ENCODE assay signal across 15 cellular contexts in genomic region chr5:60568646-60569045, GRCh38.
DNase-seq lines count a peak whose midpoint lies in the region; ATAC-seq, FAIRE-seq and TF ChIP-seq lines count a peak whose summit lies in the region.
"Had no signal": no experiment of that assay in that cellular context is flagged by ENCODE, and none has a peak within 500 bp of the region (broad histone marks: within the 10 kb centered on the region; RNA-seq: fewer than 3 reads in every experiment).

No MANE protein-coding gene starts in this region.

- no peaks in the 10 kb centered on the region for H3K4me1 ChIP-seq in HEK293 (ENCODE audit: control insufficient read depth, insufficient read depth, low read length)
- H3K4me1 ChIP-seq in K562 (replicated peaks in 1 of 2; ENCODE audit: control insufficient read depth in 2 of 2, insufficient read depth in 2 of 2, low read length in 2 of 2): no peaks in the 10 kb centered on the region
- no peaks in the 10 kb centered on the region for H3K4me1 ChIP-seq in MM.1S (ENCODE audit: low read length)
- no peaks in the 10 kb centered on the region for H3K4me1 ChIP-seq in kidney (ENCODE audit: control insufficient read depth in 1 of 2, insufficient read depth in 1 of 2, low read depth in 1 of 2, low read length in 2 of 2)
- H3K4me1 ChIP-seq: BLaER1 treated with 17β-estradiol and CSF1 and Interleukin-3, amounts not matched to agents 10 nM and 100 nM had no signal

- 4% methylated on average over 2 of the region's 2 CpGs for WGBS in K562 (ENCODE audit: insufficient coverage, low coverage, missing lambda C conversion rate)

- FAIRE-seq in K562 (lab: Jason Lieb, UNC) (no peak), kidney (lab: Jason Lieb, UNC) (no peak)
- FAIRE-seq: H1 had no signal

- no peak for TF ChIP-seq EP300 in K562 (IDR thresholded peaks at IDR 0.05; ENCODE audit: low read length)

- no peak for TF ChIP-seq POLR2A in K562 (conservative IDR thresholded peaks at IDR 0.05)

- H3K27me3 ChIP-seq in K562 (ENCODE audit: control insufficient read depth in 2 of 2, insufficient read depth in 2 of 2, low read length in 2 of 2) (no peaks in the 10 kb centered on the region), MM.1S (replicated peaks; ENCODE audit: insufficient read depth, low read length) (no peaks in the 10 kb centered on the region)
- H3K27me3 ChIP-seq: BLaER1 treated with 17β-estradiol and CSF1 and Interleukin-3, amounts not matched to agents 10 nM and 100 nM had no signal

- H3K9me3 ChIP-seq in HEK293 (ENCODE audit: control insufficient read depth, insufficient read depth, low read depth, low read length): no peaks in the 10 kb centered on the region
- H3K9me3 ChIP-seq in K562 (replicated peaks; ENCODE audit: control insufficient read depth, insufficient read depth, low read depth, low read length): peaks cover 2% of the 10 kb centered on the region
- 0 out of 2 replicates have a peak, but pooled peaks cover 3% of the 10 kb centered on the region for H3K9me3 ChIP-seq in MM.1S (replicated peaks; ENCODE audit: insufficient read depth, low read length)
- H3K9me3 ChIP-seq in kidney (ENCODE audit: control insufficient read depth in 1 of 2, low read length in 2 of 2): peaks cover 0 to 15% of the 10 kb centered on the region in 2 donors

- H3K9me2 ChIP-seq in MM.1S (replicated peaks; ENCODE audit: insufficient read depth, low read length): no peaks in the 10 kb centered on the region

- in situ Hi-C loops in K562 (cut with MboI): no loop called here

- intact Hi-C loops in K562 (cut with micrococcal nuclease): no loop called here
- intact Hi-C loops in kidney (cut with DNase I): no loop called here

- TF ChIP-seq CTCF in HEK293 (tag by site-specific recombination; IDR thresholded peaks at IDR 0.05) (no peak), K562 (IDR thresholded peaks at IDR 0.05 in 2 of 3, conservative IDR thresholded peaks at IDR 0.05 in 1 of 3; ENCODE audit: insufficient read depth in 2 of 3, low read depth in 1 of 3, low read length in 3 of 3) (no peak), MM.1S (IDR thresholded peaks at IDR 0.05; ENCODE audit: low read length) (no peak), kidney (IDR thresholded peaks at IDR 0.05; ENCODE audit: borderline replicate concordance, extremely low read depth, insufficient read depth) (no peak)

- TF ChIP-seq RAD21 in K562 (CRISPR knock-in tag; conservative IDR thresholded peaks at IDR 0.05 in 1 of 2, IDR thresholded peaks at IDR 0.05 in 1 of 2): no peak

- POLR2A ChIA-PET in HEK293 (lab: Yijun Ruan, JAX) (no interaction called here), K562 (lab: Yijun Ruan, JAX) (interaction anchor here (0.6 kb wide), 1 partner anchor 378 kb away, joined by 4 read pairs; no protein-coding TSS in a partner anchor)

- H3K79me2 ChIP-seq in K562 (ENCODE audit: control insufficient read depth, insufficient read depth, low read length): no peaks in the 10 kb centered on the region
- H3K79me2 ChIP-seq in MM.1S (ENCODE audit: low read length): no peaks in the 10 kb centered on the region

- no peaks in the 10 kb centered on the region for H4K20me1 ChIP-seq in K562 (replicated peaks; ENCODE audit: control insufficient read depth, insufficient read depth, low read length)
- H4K20me1 ChIP-seq in MM.1S (ENCODE audit: insufficient read depth, low read length): no peaks in the 10 kb centered on the region
- H4K20me1 ChIP-seq: BLaER1 treated with 17β-estradiol and CSF1 and Interleukin-3, amounts not matched to agents 10 nM and 100 nM had no signal

- no peak for ATAC-seq in K562

- H3K9ac ChIP-seq in K562 (ENCODE audit: insufficient read depth in 1 of 2, low read depth in 2 of 2, low read length in 2 of 2) (no peak overlapping the region), MM.1S (ENCODE audit: low read length) (no peak overlapping the region), kidney (ENCODE audit: low read length in 2 of 2) (no peak overlapping the region)
- H3K9ac ChIP-seq: BLaER1 treated with 17β-estradiol and CSF1 and Interleukin-3, amounts not matched to agents 10 nM and 100 nM; KMS-11 had no signal

- H3K27ac ChIP-seq in HEK293 (ENCODE audit: extremely low read depth, low read depth, low read length) (no peak overlapping the region), K562 (ENCODE audit: extremely low read depth, low read depth, low read length) (no peak overlapping the region), MM.1S (ENCODE audit: low read length) (no peak overlapping the region), kidney (ENCODE audit: low read depth in 2 of 2, low read length in 2 of 2) (no peak overlapping the region)
- H3K27ac ChIP-seq: BLaER1 treated with 17β-estradiol and CSF1 and Interleukin-3, amounts not matched to agents 10 nM and 100 nM; KMS-11 had no signal

- peak; percentile 17 for DNase-seq in DMS53 (lab: John Stamatoyannopoulos, UW)
- DNase-seq in DMS53 treated with DMSO at 0.1 percent for 48 hours (lab: John Stamatoyannopoulos, UW; ENCODE audit: unreplicated experiment): no peak
- no peak for DNase-seq in K562 (ENCODE audit: extremely low read depth in 1 of 4, low spot score in 3 of 4)
- DNase-seq in MM.1S: no peak
- no peak for DNase-seq in DMS114 treated with DMSO at 0.1 percent for 48 hours (lab: John Stamatoyannopoulos, UW; ENCODE audit: unreplicated experiment)
- no peak for DNase-seq in kidney
- DNase-seq: 8988T; CD8-positive, alpha-beta memory T cell; COR-L47; GDM1; H9 had no signal

- H3K4me2 ChIP-seq in K562 (ENCODE audit: insufficient read depth, low read length) (no peak overlapping the region), MM.1S (ENCODE audit: low read depth, low read length) (no peak overlapping the region)
- H3K4me2 ChIP-seq: BLaER1 treated with 17β-estradiol and CSF1 and Interleukin-3, amounts not matched to agents 10 nM and 100 nM; KMS-11 had no signal

- H3F3A ChIP-seq in MM.1S (ENCODE audit: insufficient read depth, low read length): no peaks in the 10 kb centered on the region

- CTCF ChIA-PET in HEK293 (lab: Yijun Ruan, JAX): no interaction called here
- CTCF ChIA-PET in K562 (lab: Yijun Ruan, JAX; ENCODE audit: low intra/inter-chr PET ratio): no interaction called here

- H3K4me3 ChIP-seq in HEK293 (ENCODE audit: low read depth, low read length) (no peak overlapping the region), K562 (no peak overlapping the region), MM.1S (ENCODE audit: low read length) (no peak overlapping the region), kidney (ENCODE audit: low read length in 2 of 2) (no peak overlapping the region)

- no TSS peak for BruUV-seq in K562 (replicated peaks; lab: Mats Ljungman, UMichigan)

- H2AFZ ChIP-seq in K562 (ENCODE audit: low read depth, low read length) (no peak overlapping the region), MM.1S (ENCODE audit: low read length) (no peak overlapping the region)

- H3K36me3 ChIP-seq in HEK293 (ENCODE audit: control insufficient read depth in 2 of 2, insufficient read depth in 1 of 2, low read length in 2 of 2) (no peaks in the 10 kb centered on the region), K562 (ENCODE audit: control insufficient read depth, insufficient read depth, low read length) (no peaks in the 10 kb centered on the region), MM.1S (replicated peaks; ENCODE audit: insufficient read depth, low read length) (no peaks in the 10 kb centered on the region), kidney (ENCODE audit: control insufficient read depth in 1 of 2, insufficient read depth in 2 of 2, low read length in 2 of 2) (no peaks in the 10 kb centered on the region)

- H3K9me1 ChIP-seq in K562 (ENCODE audit: control insufficient read depth, insufficient read depth, low read length): no peaks in the 10 kb centered on the region

TF ChIP-seq in HEK293, 187 proteins besides CTCF, POLR2A, EP300 and RAD21:
- TF ChIP-seq RBAK (tag by site-specific recombination; IDR thresholded peaks at IDR 0.05) (no peak), ZSCAN23 (tag by site-specific recombination; IDR thresholded peaks at IDR 0.05) (no peak), ZNF341 (tag by site-specific recombination; IDR thresholded peaks at IDR 0.05; ENCODE audit: low read depth) (no peak), ZNF544 (tag by site-specific recombination; IDR thresholded peaks at IDR 0.05) (no peak), ZSCAN30 (tag by site-specific recombination; IDR thresholded peaks at IDR 0.05) (no peak), GFI1B (tag by site-specific recombination; IDR thresholded peaks at IDR 0.05) (no peak), ZNF416 (tag by site-specific recombination; IDR thresholded peaks at IDR 0.05) (no peak), SETDB1 (IDR thresholded peaks at IDR 0.05; ENCODE audit: insufficient read length, low read length) (peak; percentile 66)

TF ChIP-seq in K562, 482 proteins besides CTCF, POLR2A, EP300 and RAD21 (continues in another document):
- TF ChIP-seq ZFP36 (IDR thresholded peaks at IDR 0.05; ENCODE audit: low read depth, low read length, partially characterized antibody): peak; percentile 54
- TF ChIP-seq POLR2H (tag; IDR thresholded peaks at IDR 0.05; ENCODE audit: low read depth): no peak
- TF ChIP-seq STAT6 (CRISPR knock-in tag; IDR thresholded peaks at IDR 0.05): no peak
- TF ChIP-seq CBX5 (IDR thresholded peaks at IDR 0.05; ENCODE audit: borderline replicate concordance, low read depth): peak; percentile 88
- no peak for TF ChIP-seq POLR2AphosphoS2 (IDR thresholded peaks at IDR 0.05; ENCODE audit: low read length)
- no peak for TF ChIP-seq EWSR1 (IDR thresholded peaks at IDR 0.05; ENCODE audit: borderline replicate concordance, low read depth, partially characterized antibody)
